Comparison of ENCODE assay signal across 27 cellular contexts in the genomic region with DNA sequence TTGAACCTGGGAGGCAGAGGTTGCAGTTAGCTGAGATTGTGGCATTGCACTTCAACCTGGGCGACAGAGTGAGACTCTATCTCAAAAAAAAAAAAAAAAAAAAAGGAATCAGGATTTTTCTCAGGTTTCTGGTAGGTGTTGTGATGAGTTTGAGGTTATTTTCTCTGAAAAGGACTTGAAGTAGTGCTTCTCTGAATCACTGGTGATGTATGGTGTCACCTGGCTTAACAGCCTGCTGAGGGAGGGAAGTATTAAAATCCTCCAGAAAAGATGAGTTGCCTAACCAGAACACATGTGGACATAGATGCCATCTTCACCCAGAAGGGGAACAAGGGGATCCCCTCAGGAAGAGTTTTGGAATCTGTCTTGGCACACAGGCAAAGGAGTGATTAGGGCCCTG. TPM values are rescaled to one million over a fixed set of nuclear protein-coding genes. Genes with fewer than 3 reads are reported as not detected.
DNase-seq lines count a peak whose midpoint lies in the region; ATAC-seq and TF ChIP-seq lines count a peak whose summit lies in the region.
"Had no signal": no experiment of that assay in that cellular context is flagged by ENCODE, and none has a peak within 500 bp of the region (broad histone marks: within the 10 kb centered on the region; RNA-seq: fewer than 3 reads in every experiment).

No MANE protein-coding gene starts in this region.

- WGBS in smooth muscle cell (ENCODE audit: low lambda C conversion rate), result 94% methylated on average over 1 of the region's 1 CpG

- H3K27me3 ChIP-seq in smooth muscle cell (ENCODE audit: low read depth), result no peaks in the 10 kb centered on the region
- H3K27me3 ChIP-seq: Peyer's patch had no signal

- H3K27ac ChIP-seq in OCI-LY7 (ENCODE audit: low read depth, low read length, poor library complexity, severe bottlenecking) (peak overlapping the region; percentile 97), smooth muscle cell (ENCODE audit: low read depth) (no peak overlapping the region)
- H3K27ac ChIP-seq: 22Rv1, HL-60 had no signal

- peak overlapping the region; percentile 7 for H3K4me3 ChIP-seq in OCI-LY7 (ENCODE audit: low read depth, low read length, poor library complexity, severe bottlenecking)
- H3K4me3 ChIP-seq in smooth muscle cell, result no peak overlapping the region
- H3K4me3 ChIP-seq: HAP-1 had no signal

- H3K79me2 ChIP-seq in OCI-LY7 (ENCODE audit: insufficient read depth, low read depth, low read length) (peaks cover 26% of the 10 kb centered on the region; the same call in 1 of the 2 replicates), smooth muscle cell (ENCODE audit: low read depth) (no peaks in the 10 kb centered on the region)

- H3K4me1 ChIP-seq in OCI-LY7 (ENCODE audit: insufficient read depth, low read length, poor library complexity, severe bottlenecking) (peaks cover 57% of the 10 kb centered on the region), smooth muscle cell (ENCODE audit: low read depth) (no peaks in the 10 kb centered on the region)
- H3K4me1 ChIP-seq: HAP-1 had no signal

- H3K9me2 ChIP-seq in OCI-LY7 (ENCODE audit: insufficient read depth, low read length), result no peaks in the 10 kb centered on the region

- TF ChIP-seq CTCF in OCI-LY7 (conservative IDR thresholded peaks at IDR 0.05; ENCODE audit: low read length), result no peak
- no peak for TF ChIP-seq CTCF in smooth muscle cell (IDR thresholded peaks at IDR 0.05; ENCODE audit: borderline replicate concordance, insufficient read depth, poor library complexity, severe bottlenecking)

- H3K36me3 Mint-ChIP-seq in activated CD8-positive, alpha-beta memory T cell treated with anti-CD3 and anti-CD28 coated beads, Interleukin-2, amount 10 ng/mL, durations not matched to agents 7 days and 5 days, result peaks cover 37% of the 10 kb centered on the region
- H3K36me3 Mint-ChIP-seq in naive B cell, result peaks cover 19 to 20% of the 10 kb centered on the region in 2 donors

- peaks cover 12% of the 10 kb centered on the region for H3F3A ChIP-seq in smooth muscle cell (ENCODE audit: low read depth)

- H4K20me1 ChIP-seq in OCI-LY7 (ENCODE audit: insufficient read depth, low read length) (no peaks in the 10 kb centered on the region), smooth muscle cell (ENCODE audit: low read depth) (peaks cover 50% of the 10 kb centered on the region)

- ATAC-seq in activated CD8-positive, alpha-beta memory T cell treated with anti-CD3 and anti-CD28 coated beads, Interleukin-2, amount 10 ng/mL, durations not matched to agents 7 days and 5 days, result no peak
- peak in 1 of 2 donors; percentile 13 for ATAC-seq in naive B cell (ENCODE audit: low read depth in 2 of 2)
- no peak for ATAC-seq in HG03520 (IDR thresholded peaks at IDR 0.05; ENCODE audit: unreplicated experiment)

- H2AFZ ChIP-seq in OCI-LY7 (ENCODE audit: low read length) (no peak overlapping the region), smooth muscle cell (ENCODE audit: low read depth) (no peak overlapping the region)

- H3K27me3 Mint-ChIP-seq in activated CD8-positive, alpha-beta memory T cell treated with anti-CD3 and anti-CD28 coated beads, Interleukin-2, amount 10 ng/mL, durations not matched to agents 7 days and 5 days, result no peaks in the 10 kb centered on the region
- no peaks in the 10 kb centered on the region for H3K27me3 Mint-ChIP-seq in naive B cell

- no peaks in the 10 kb centered on the region for H3K4me1 Mint-ChIP-seq in activated CD8-positive, alpha-beta memory T cell treated with anti-CD3 and anti-CD28 coated beads, Interleukin-2, amount 10 ng/mL, durations not matched to agents 7 days and 5 days
- H3K4me1 Mint-ChIP-seq in naive B cell, result peaks cover 48 to 61% (median 54%) of the 10 kb centered on the region in 3 donors

- CTCF ChIA-PET in activated CD8-positive, alpha-beta memory T cell treated with anti-CD3 and anti-CD28 coated beads, Interleukin-2, amount 10 ng/mL, durations not matched to agents 7 days and 5 days (lab: Charles Lee), result no interaction called here
- CTCF ChIA-PET in OCI-LY7 (lab: Charles Lee; ENCODE audit: unreplicated experiment), result no interaction called here

- H3K36me3 ChIP-seq in OCI-LY7 (ENCODE audit: insufficient read depth, low read length), result peaks cover 75% of the 10 kb centered on the region
- H3K36me3 ChIP-seq in smooth muscle cell (ENCODE audit: low read depth), result peaks cover 8% of the 10 kb centered on the region

- H3K27ac Mint-ChIP-seq in activated CD8-positive, alpha-beta memory T cell treated with anti-CD3 and anti-CD28 coated beads, Interleukin-2, amount 10 ng/mL, durations not matched to agents 7 days and 5 days, result peak overlapping the region; percentile 52
- H3K27ac Mint-ChIP-seq in naive B cell, result peak overlapping the region in 5 of 6 donors; percentile 66 to 96 (median 75)
- H3K27ac Mint-ChIP-seq: HFFc6 had no signal

- no peak overlapping the region for H3K9ac ChIP-seq in smooth muscle cell (ENCODE audit: low read depth)

- no peaks in the 10 kb centered on the region for H3K9me3 ChIP-seq in OCI-LY7 (ENCODE audit: low read length)
- no peaks in the 10 kb centered on the region for H3K9me3 ChIP-seq in smooth muscle cell (replicated peaks; ENCODE audit: low read depth)
- H3K9me3 ChIP-seq: HAP-1, Peyer's patch had no signal

- POLR2A ChIA-PET in OCI-LY7 (lab: Charles Lee), result interaction anchor here (0.7 to 1.1 kb wide), 3 partner anchors 8 to 394 kb away, joined by 3 to 6 read pairs (median 3); no protein-coding TSS in a partner anchor

- no peak overlapping the region for H3K4me3 Mint-ChIP-seq in activated CD8-positive, alpha-beta memory T cell treated with anti-CD3 and anti-CD28 coated beads, Interleukin-2, amount 10 ng/mL, durations not matched to agents 7 days and 5 days
- H3K4me3 Mint-ChIP-seq in naive B cell, result peak overlapping the region in 3 of 8 donors; percentile 10 to 73 (median 38)
- H3K4me3 Mint-ChIP-seq: HFFc6 had no signal

- intact Hi-C loops in OCI-LY7 (cut with micrococcal nuclease; ENCODE audit: unreplicated experiment), result no loop called here

- no peak for DNase-seq in activated CD8-positive, alpha-beta memory T cell treated with anti-CD3 and anti-CD28 coated beads, Interleukin-2, amount 10 ng/mL, durations not matched to agents 7 days and 5 days
- no peak for DNase-seq in activated CD8-positive, alpha-beta memory T cell treated with anti-CD3 and anti-CD28 coated beads, Interleukin-2, amount 50 U/mL, for 48 hours
- DNase-seq in OCI-LY7 (ENCODE audit: low spot score) (peak; percentile 29), naive B cell (no peak), smooth muscle cell (lab: John Stamatoyannopoulos, UW; ENCODE audit: unreplicated experiment) (no peak), NK-92 (lab: John Stamatoyannopoulos, UW; ENCODE audit: unreplicated experiment) (no peak), foreskin melanocyte (no peak)
- DNase-seq: DMS153, DND-41, GOT3, HFFc6, Kasumi-1, MV-4-11, NCI-H1105, NCI-H1436 treated with DMSO at 0.1 percent for 48 hours, NCI-H187 treated with DMSO at 0.1 percent for 48 hours, NCI-H524, NCI-H748 treated with DMSO at 0.1 percent for 48 hours, OCI-M1, SHP77 treated with DMSO at 0.1 percent for 48 hours, SW 1271 had no signal

- H3K4me2 ChIP-seq in OCI-LY7 (ENCODE audit: low read length), result peak overlapping the region; percentile 72
- no peak overlapping the region for H3K4me2 ChIP-seq in smooth muscle cell

- no TSS peak for BruUV-seq in OCI-LY7 (replicated peaks; lab: Mats Ljungman, UMichigan)

- no peaks in the 10 kb centered on the region for H3K9me3 Mint-ChIP-seq in activated CD8-positive, alpha-beta memory T cell treated with anti-CD3 and anti-CD28 coated beads, Interleukin-2, amount 10 ng/mL, durations not matched to agents 7 days and 5 days (ENCODE audit: low read depth)
- H3K9me3 Mint-ChIP-seq in naive B cell, result no peaks in the 10 kb centered on the region
- H3K9me3 Mint-ChIP-seq: HFFc6 had no signal

RNA-seq across cellular contexts. Expression of a gene that starts 20.1 kb away (rescaled TPM):
- 100 to 1,000 TPM; 117 to 137 TPM for total RNA-seq in activated CD8-positive, alpha-beta memory T cell treated with anti-CD3 and anti-CD28 coated beads, Interleukin-2, amount 10 ng/mL, durations not matched to agents 7 days and 5 days
- total RNA-seq in OCI-LY7 (2014; rRNA removed; shearing (Covaris generic)), result 265 and 297 TPM in 2 replicates
- total RNA-seq in OCI-LY7 (2022), result 242 and 252 TPM in 2 replicates
- 10 to 100 TPM; 73.0 to 90.9 (median 78.1) TPM for polyA plus RNA-seq in naive B cell (ENCODE audit: low read depth in 6 of 6)
- 65.8 and 93.4 TPM in 2 replicates for total RNA-seq in smooth muscle cell
- polyA plus RNA-seq in smooth muscle cell, result 93.8 and 124 TPM in 2 replicates

RNA-seq across cellular contexts. Expression of a gene that starts 32.0 kb away (rescaled TPM):
- total RNA-seq in activated CD8-positive, alpha-beta memory T cell treated with anti-CD3 and anti-CD28 coated beads, Interleukin-2, amount 10 ng/mL, durations not matched to agents 7 days and 5 days, result 10 to 100 TPM; 14.6 to 18.1 TPM
- 34.6 and 44.6 TPM in 2 replicates for total RNA-seq in OCI-LY7 (2014; rRNA removed; shearing (Covaris generic))
- total RNA-seq in OCI-LY7 (2022) (52.1 and 64.1 TPM in 2 replicates), smooth muscle cell (0.40 and 0.63 TPM in 2 replicates)
- polyA plus RNA-seq in naive B cell (ENCODE audit: low read depth in 6 of 6) (10 to 100 TPM; 25.2 to 33.9 (median 26.4) TPM), smooth muscle cell (2.0 and 4.2 TPM in 2 replicates)

RNA-seq across cellular contexts. Expression of a gene that starts 34.2 kb away (rescaled TPM):
- 1 to 10 TPM in 1 of 2 experiments, under 1 TPM in 1; 0.91 to 1.0 TPM for total RNA-seq in activated CD8-positive, alpha-beta memory T cell treated with anti-CD3 and anti-CD28 coated beads, Interleukin-2, amount 10 ng/mL, durations not matched to agents 7 days and 5 days
- total RNA-seq in OCI-LY7 (2014; rRNA removed; shearing (Covaris generic)), result 10.0 and 12.9 TPM in 2 replicates
- 6.3 and 9.2 TPM in 2 replicates for total RNA-seq in OCI-LY7 (2022)
- 10 to 100 TPM; 10.2 to 18.9 (median 14.2) TPM for polyA plus RNA-seq in naive B cell (ENCODE audit: low read depth in 6 of 6)
- 10.9 and 17.4 TPM in 2 replicates for total RNA-seq in smooth muscle cell
- 25.1 and 30.6 TPM in 2 replicates for polyA plus RNA-seq in smooth muscle cell

RNA-seq across cellular contexts. Expression of a gene that starts 39.1 kb away (rescaled TPM):
- 100 to 1,000 TPM; 155 to 159 TPM for total RNA-seq in activated CD8-positive, alpha-beta memory T cell treated with anti-CD3 and anti-CD28 coated beads, Interleukin-2, amount 10 ng/mL, durations not matched to agents 7 days and 5 days
- 50.8 and 54.6 TPM in 2 replicates for total RNA-seq in OCI-LY7 (2014; rRNA removed; shearing (Covaris generic))
- total RNA-seq in OCI-LY7 (2022), result 191 and 252 TPM in 2 replicates
- polyA plus RNA-seq in naive B cell (ENCODE audit: low read depth in 6 of 6), result 10 to 100 TPM; 36.3 to 65.9 (median 62.6) TPM
- total RNA-seq in smooth muscle cell, result 4.9 and 6.0 TPM in 2 replicates
- polyA plus RNA-seq in smooth muscle cell, result 53.1 and 57.6 TPM in 2 replicates

RNA-seq across cellular contexts. Expression of a gene that starts 44.0 kb away (rescaled TPM):
- 1 to 10 TPM in 1 of 2 experiments, under 1 TPM in 1; 0.77 to 2.8 TPM for total RNA-seq in activated CD8-positive, alpha-beta memory T cell treated with anti-CD3 and anti-CD28 coated beads, Interleukin-2, amount 10 ng/mL, durations not matched to agents 7 days and 5 days
- 1.0 and 1.7 TPM in 2 replicates for total RNA-seq in OCI-LY7 (2014; rRNA removed; shearing (Covaris generic))
- 0.86 and 1.3 TPM in 2 replicates for total RNA-seq in OCI-LY7 (2022)
- 1 to 10 TPM in 2 of 6 donors, under 1 TPM in 2, not detected in 2; 0.13 to 4.9 (median 1.0) TPM for polyA plus RNA-seq in naive B cell (ENCODE audit: low read depth in 6 of 6)
- total RNA-seq in smooth muscle cell, result not detected in 2 replicates
- 0.57 and 1.5 TPM in 2 replicates for polyA plus RNA-seq in smooth muscle cell
- total RNA-seq: M059J, Peyer's patch had no signal
